Comparison of ENCODE assay signal across 12 cellular contexts in the genomic region with DNA sequence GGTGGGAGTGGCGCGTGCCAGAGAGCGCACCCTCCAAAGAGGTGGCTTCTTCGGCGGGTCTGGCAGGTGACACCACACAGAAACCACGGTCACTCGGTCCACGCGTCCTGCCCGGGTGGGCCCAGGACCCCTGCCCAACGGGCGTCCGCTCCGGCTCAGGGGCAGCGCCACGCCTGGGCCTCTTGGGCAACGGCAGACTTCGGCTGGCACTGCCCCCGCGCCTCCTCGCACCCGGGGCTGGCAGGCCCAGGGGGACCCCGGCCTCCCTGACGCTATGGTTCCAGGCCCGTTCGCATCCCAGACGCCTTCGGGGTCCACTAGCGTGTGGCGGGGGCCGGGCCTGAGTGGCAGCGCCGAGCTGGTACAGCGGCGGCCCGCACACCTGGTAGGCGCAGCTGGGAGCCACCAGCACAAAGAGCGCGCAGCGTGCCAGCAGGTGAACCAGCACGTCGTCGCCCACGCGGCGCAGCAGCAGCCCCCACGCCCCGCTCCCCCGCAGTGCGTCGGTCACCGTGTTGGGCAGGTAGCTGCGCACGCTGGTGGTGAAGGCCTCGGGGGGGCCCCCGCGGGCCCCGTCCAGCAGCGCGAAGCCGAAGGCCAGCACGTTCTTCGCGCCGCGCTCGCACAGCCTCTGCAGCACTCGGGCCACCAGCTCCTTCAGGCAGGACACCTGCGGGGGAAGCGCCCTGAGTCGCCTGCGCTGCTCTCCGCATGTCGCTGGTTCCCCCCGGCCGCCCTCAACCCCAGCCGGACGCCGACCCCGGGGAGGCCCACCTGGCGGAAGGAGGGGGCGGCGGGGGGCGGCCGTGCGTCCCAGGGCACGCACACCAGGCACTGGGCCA. TPM values are rescaled to one million over a fixed set of nuclear protein-coding genes. Genes with fewer than 3 reads are reported as not detected.
DNase-seq lines count a peak whose midpoint lies in the region; ATAC-seq and TF ChIP-seq lines count a peak whose summit lies in the region.
"Had no signal": no experiment of that assay in that cellular context is flagged by ENCODE, and none has a peak within 500 bp of the region (broad histone marks: within the 10 kb centered on the region; RNA-seq: fewer than 3 reads in every experiment).

No MANE protein-coding gene starts in this region.

- H3K4me2 ChIP-seq in hepatocyte = peak overlapping the region; percentile 77

- peaks cover 36% of the 10 kb centered on the region for H3K4me1 Mint-ChIP-seq in stimulated activated memory B cell treated with anti-CD40 and anti-IgM and Interleukin-4, amounts not matched to agents 10 μg/mL and 1 μg/mL and 100 μg/mL, for 72 hours

- peak; percentile 35 for ATAC-seq in stimulated activated memory B cell treated with anti-CD40 and anti-IgM and Interleukin-4, amounts not matched to agents 10 μg/mL and 1 μg/mL and 100 μg/mL, for 72 hours
- ATAC-seq in GM19452 (IDR thresholded peaks at IDR 0.05; ENCODE audit: unreplicated experiment) = no peak
- ATAC-seq: psoas muscle had no signal

- no peaks in the 10 kb centered on the region for H3K36me3 Mint-ChIP-seq in stimulated activated memory B cell treated with anti-CD40 and anti-IgM and Interleukin-4, amounts not matched to agents 10 μg/mL and 1 μg/mL and 100 μg/mL, for 72 hours
- H3K36me3 Mint-ChIP-seq: CD8-positive, alpha-beta memory T cell had no signal

- H3K27me3 Mint-ChIP-seq in stimulated activated memory B cell treated with anti-CD40 and anti-IgM and Interleukin-4, amounts not matched to agents 10 μg/mL and 1 μg/mL and 100 μg/mL, for 72 hours = peaks cover 55% of the 10 kb centered on the region

- H3K79me2 ChIP-seq in hepatocyte = no peaks in the 10 kb centered on the region

- no peak overlapping the region for H3K27ac ChIP-seq in hepatocyte
- H3K27ac ChIP-seq: psoas muscle, SJCRH30 had no signal

- H3K9me3 Mint-ChIP-seq in stimulated activated memory B cell treated with anti-CD40 and anti-IgM and Interleukin-4, amounts not matched to agents 10 μg/mL and 1 μg/mL and 100 μg/mL, for 72 hours = no peaks in the 10 kb centered on the region
- H3K9me3 Mint-ChIP-seq: CD8-positive, alpha-beta memory T cell had no signal

- no peaks in the 10 kb centered on the region for H4K20me1 ChIP-seq in hepatocyte (ENCODE audit: insufficient read depth, poor library complexity, severe bottlenecking)

- H3K4me3 Mint-ChIP-seq in stimulated activated memory B cell treated with anti-CD40 and anti-IgM and Interleukin-4, amounts not matched to agents 10 μg/mL and 1 μg/mL and 100 μg/mL, for 72 hours = peak overlapping the region; percentile 46

- no peaks in the 10 kb centered on the region for H3K9me3 ChIP-seq in hepatocyte (ENCODE audit: low read depth)
- H3K9me3 ChIP-seq: psoas muscle, SJCRH30 had no signal

- no peak overlapping the region for H3K4me3 ChIP-seq in hepatocyte
- H3K4me3 ChIP-seq: psoas muscle, SJCRH30 had no signal

- peak; percentile 60 for DNase-seq in activated CD8-positive, alpha-beta memory T cell treated with anti-CD3 and anti-CD28 coated beads, Interleukin-2, amount 50 U/mL, for 48 hours
- no peak for DNase-seq in activated CD8-positive, alpha-beta memory T cell treated with anti-CD3 and anti-CD28 coated beads, Interleukin-2, amount 50 U/mL, for 4 hours
- DNase-seq in NCI-H146 (lab: John Stamatoyannopoulos, UW) = peak; percentile 90
- DNase-seq in hepatocyte (ENCODE audit: low spot score) = peak; percentile 11
- no peak for DNase-seq in NCI-H2227 (lab: John Stamatoyannopoulos, UW; ENCODE audit: unreplicated experiment)
- no peak for DNase-seq in NCI-H2029 treated with DMSO at 0.1 percent for 48 hours (lab: John Stamatoyannopoulos, UW)
- DNase-seq: foreskin melanocyte, SJCRH30 had no signal

- H3K4me1 ChIP-seq in hepatocyte (ENCODE audit: insufficient read depth) = no peaks in the 10 kb centered on the region
- H3K4me1 ChIP-seq: psoas muscle, SJCRH30 had no signal

- peaks cover 26% of the 10 kb centered on the region for H3K27me3 ChIP-seq in hepatocyte
- H3K27me3 ChIP-seq: SJCRH30 had no signal

- H3K36me3 ChIP-seq in hepatocyte (replicated peaks; ENCODE audit: insufficient read depth, low read depth) = no peaks in the 10 kb centered on the region
- H3K36me3 ChIP-seq: SJCRH30 had no signal

- no peaks in the 10 kb centered on the region for H3K9me2 ChIP-seq in hepatocyte (replicated peaks; ENCODE audit: insufficient read depth)

- no peak for TF ChIP-seq CTCF in hepatocyte (IDR thresholded peaks at IDR 0.05; ENCODE audit: poor library complexity)

- no peak overlapping the region for H2AFZ ChIP-seq in hepatocyte

- no peak overlapping the region for H3K27ac Mint-ChIP-seq in stimulated activated memory B cell treated with anti-CD40 and anti-IgM and Interleukin-4, amounts not matched to agents 10 μg/mL and 1 μg/mL and 100 μg/mL, for 72 hours
- H3K27ac Mint-ChIP-seq: CD8-positive, alpha-beta memory T cell had no signal

- WGBS in hepatocyte (ENCODE audit: low lambda C conversion rate, missing lambda C conversion rate) = 66% methylated on average over 51 of the region's 87 CpGs

RNA-seq across cellular contexts. Expression of a gene that starts 0.7 kb away (rescaled TPM):
- not detected in 2 replicates for total RNA-seq in hepatocyte
- 0.08 TPM in 1 of 2 replicates, not detected in the other for polyA plus RNA-seq in hepatocyte
- total RNA-seq: psoas muscle, SJCRH30 had no signal
- polyA plus RNA-seq: CD8-positive, alpha-beta memory T cell; psoas muscle had no signal

RNA-seq across cellular contexts. Expression of a gene that starts 50.7 kb away (rescaled TPM):
- total RNA-seq in hepatocyte = 99.3 and 130 TPM in 2 replicates
- 129 and 143 TPM in 2 replicates for polyA plus RNA-seq in hepatocyte

Comparison
In these comparisons a context has a peak if more than half of its experiments do, and no peak if none do; other contexts are left out.
1. DNase-seq: peak in activated CD8-positive, alpha-beta memory T cell treated with anti-CD3 and anti-CD28 coated beads, Interleukin-2, amount 50 U/mL, for 48 hours (single experiment), NCI-H146 (single experiment) and hepatocyte (single experiment); none in activated CD8-positive, alpha-beta memory T cell treated with anti-CD3 and anti-CD28 coated beads, Interleukin-2, amount 50 U/mL, for 4 hours (single experiment), NCI-H2227 (single experiment) and NCI-H2029 treated with DMSO at 0.1 percent for 48 hours (single experiment).